ENCODE assay signal across 1 cellular context in the genomic region with DNA sequence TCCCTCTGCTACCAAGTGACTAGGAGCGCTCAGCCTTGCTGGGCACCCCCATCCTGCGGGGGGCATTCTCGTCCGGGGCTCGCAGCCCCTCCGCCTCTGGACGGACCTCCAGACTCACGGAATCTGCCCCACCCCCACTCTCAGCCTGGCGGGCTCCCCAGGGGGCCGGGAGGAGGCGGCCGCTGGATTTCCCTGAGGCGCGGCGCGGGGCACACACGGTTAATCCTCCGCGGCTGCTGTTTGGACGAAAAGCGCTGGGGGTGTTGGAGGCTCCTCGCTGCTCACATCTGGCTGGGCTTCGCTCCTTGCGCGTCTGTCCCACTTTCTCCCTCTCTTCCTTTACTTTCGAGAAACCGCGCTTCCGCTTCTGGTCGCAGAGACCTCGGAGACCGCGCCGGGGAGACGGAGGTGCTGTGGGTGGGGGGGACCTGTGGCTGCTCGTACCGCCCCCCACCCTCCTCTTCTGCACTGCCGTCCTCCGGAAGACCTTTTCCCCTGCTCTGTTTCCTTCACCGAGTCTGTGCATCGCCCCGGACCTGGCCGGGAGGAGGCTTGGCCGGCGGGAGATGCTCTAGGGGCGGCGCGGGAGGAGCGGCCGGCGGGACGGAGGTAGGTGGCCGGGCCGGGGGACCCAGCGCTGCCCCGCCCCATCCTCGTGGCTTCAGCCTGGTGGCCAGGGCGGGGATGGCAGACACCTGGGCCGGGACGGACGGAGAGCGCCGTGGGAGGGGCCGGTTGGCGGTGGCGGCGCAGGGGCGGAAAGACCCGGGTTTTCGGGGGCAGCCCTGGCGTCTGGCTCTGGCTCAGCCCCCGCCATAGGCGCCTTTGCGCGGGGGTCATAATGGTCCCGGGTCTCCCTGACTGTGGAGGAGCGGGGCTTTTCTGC.
TF ChIP-seq lines count a peak whose summit lies in the region.

A gene with protein sequence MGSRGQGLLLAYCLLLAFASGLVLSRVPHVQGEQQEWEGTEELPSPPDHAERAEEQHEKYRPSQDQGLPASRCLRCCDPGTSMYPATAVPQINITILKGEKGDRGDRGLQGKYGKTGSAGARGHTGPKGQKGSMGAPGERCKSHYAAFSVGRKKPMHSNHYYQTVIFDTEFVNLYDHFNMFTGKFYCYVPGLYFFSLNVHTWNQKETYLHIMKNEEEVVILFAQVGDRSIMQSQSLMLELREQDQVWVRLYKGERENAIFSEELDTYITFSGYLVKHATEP (plus strand): TSS at position 284 of the 886 bp plus-strand sequence. CDS start 19,800 bp downstream, outside the sequence.

TF ChIP-seq in HepG2, 621 proteins besides CTCF, POLR2A, EP300 and RAD21 (continued from another document and continues in another):
- TF ChIP-seq, protein P1, sequence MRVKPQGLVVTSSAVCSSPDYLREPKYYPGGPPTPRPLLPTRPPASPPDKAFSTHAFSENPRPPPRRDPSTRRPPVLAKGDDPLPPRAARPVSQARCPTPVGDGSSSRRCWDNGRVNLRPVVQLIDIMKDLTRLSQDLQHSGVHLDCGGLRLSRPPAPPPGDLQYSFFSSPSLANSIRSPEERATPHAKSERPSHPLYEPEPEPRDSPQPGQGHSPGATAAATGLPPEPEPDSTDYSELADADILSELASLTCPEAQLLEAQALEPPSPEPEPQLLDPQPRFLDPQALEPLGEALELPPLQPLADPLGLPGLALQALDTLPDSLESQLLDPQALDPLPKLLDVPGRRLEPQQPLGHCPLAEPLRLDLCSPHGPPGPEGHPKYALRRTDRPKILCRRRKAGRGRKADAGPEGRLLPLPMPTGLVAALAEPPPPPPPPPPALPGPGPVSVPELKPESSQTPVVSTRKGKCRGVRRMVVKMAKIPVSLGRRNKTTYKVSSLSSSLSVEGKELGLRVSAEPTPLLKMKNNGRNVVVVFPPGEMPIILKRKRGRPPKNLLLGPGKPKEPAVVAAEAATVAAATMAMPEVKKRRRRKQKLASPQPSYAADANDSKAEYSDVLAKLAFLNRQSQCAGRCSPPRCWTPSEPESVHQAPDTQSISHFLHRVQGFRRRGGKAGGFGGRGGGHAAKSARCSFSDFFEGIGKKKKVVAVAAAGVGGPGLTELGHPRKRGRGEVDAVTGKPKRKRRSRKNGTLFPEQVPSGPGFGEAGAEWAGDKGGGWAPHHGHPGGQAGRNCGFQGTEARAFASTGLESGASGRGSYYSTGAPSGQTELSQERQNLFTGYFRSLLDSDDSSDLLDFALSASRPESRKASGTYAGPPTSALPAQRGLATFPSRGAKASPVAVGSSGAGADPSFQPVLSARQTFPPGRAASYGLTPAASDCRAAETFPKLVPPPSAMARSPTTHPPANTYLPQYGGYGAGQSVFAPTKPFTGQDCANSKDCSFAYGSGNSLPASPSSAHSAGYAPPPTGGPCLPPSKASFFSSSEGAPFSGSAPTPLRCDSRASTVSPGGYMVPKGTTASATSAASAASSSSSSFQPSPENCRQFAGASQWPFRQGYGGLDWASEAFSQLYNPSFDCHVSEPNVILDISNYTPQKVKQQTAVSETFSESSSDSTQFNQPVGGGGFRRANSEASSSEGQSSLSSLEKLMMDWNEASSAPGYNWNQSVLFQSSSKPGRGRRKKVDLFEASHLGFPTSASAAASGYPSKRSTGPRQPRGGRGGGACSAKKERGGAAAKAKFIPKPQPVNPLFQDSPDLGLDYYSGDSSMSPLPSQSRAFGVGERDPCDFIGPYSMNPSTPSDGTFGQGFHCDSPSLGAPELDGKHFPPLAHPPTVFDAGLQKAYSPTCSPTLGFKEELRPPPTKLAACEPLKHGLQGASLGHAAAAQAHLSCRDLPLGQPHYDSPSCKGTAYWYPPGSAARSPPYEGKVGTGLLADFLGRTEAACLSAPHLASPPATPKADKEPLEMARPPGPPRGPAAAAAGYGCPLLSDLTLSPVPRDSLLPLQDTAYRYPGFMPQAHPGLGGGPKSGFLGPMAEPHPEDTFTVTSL (CRISPR knock-in tag; IDR thresholded peaks at IDR 0.05; ENCODE audit: borderline replicate concordance) = no peak
- TF ChIP-seq, protein P2, sequence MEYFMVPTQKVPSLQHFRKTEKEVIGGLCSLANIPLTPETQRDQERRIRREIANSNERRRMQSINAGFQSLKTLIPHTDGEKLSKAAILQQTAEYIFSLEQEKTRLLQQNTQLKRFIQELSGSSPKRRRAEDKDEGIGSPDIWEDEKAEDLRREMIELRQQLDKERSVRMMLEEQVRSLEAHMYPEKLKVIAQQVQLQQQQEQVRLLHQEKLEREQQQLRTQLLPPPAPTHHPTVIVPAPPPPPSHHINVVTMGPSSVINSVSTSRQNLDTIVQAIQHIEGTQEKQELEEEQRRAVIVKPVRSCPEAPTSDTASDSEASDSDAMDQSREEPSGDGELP (IDR thresholded peaks at IDR 0.05; ENCODE audit: borderline replicate concordance, low read depth) = no peak
- TF ChIP-seq ZNF350 (CRISPR knock-in tag; IDR thresholded peaks at IDR 0.05; ENCODE audit: borderline replicate concordance, low read depth) (no peak), ZSCAN20 (CRISPR knock-in tag; IDR thresholded peaks at IDR 0.05; ENCODE audit: borderline replicate concordance) (no peak), ZFY (CRISPR knock-in tag; IDR thresholded peaks at IDR 0.05) (peak; percentile 21; the same call in 1 of the 2 replicates), KLF16 (CRISPR knock-in tag; IDR thresholded peaks at IDR 0.05) (no peak), TMF1 (CRISPR knock-in tag; IDR thresholded peaks at IDR 0.05; ENCODE audit: low read depth) (peak; percentile 46; the same call in 1 of the 2 replicates), SP2 (CRISPR knock-in tag; IDR thresholded peaks at IDR 0.05) (no peak), TSC22D2 (CRISPR knock-in tag; IDR thresholded peaks at IDR 0.05; ENCODE audit: borderline replicate concordance) (no peak), DNMT1 (CRISPR knock-in tag; IDR thresholded peaks at IDR 0.05) (0 out of 2 replicates have a peak, but pooled peaks have one; percentile 45), PHB2 (IDR thresholded peaks at IDR 0.05; ENCODE audit: partially characterized antibody) (no peak), GLI4 (CRISPR knock-in tag; IDR thresholded peaks at IDR 0.05; ENCODE audit: borderline replicate concordance) (no peak), ZNF253 (CRISPR knock-in tag; IDR thresholded peaks at IDR 0.05; ENCODE audit: borderline replicate concordance) (no peak), NR2C2 (CRISPR knock-in tag; IDR thresholded peaks at IDR 0.05; ENCODE audit: borderline replicate concordance) (no peak), ZNF205 (CRISPR knock-in tag; IDR thresholded peaks at IDR 0.05) (no peak), ZNF775 (CRISPR knock-in tag; IDR thresholded peaks at IDR 0.05; ENCODE audit: borderline replicate concordance) (no peak), BCL6 (CRISPR knock-in tag; IDR thresholded peaks at IDR 0.05) (no peak), NFIC (IDR thresholded peaks at IDR 0.05; ENCODE audit: low read length) (no peak), ZNF737 (CRISPR knock-in tag; IDR thresholded peaks at IDR 0.05; ENCODE audit: borderline replicate concordance) (no peak), TBX2 (CRISPR knock-in tag; IDR thresholded peaks at IDR 0.05; ENCODE audit: borderline replicate concordance) (peak; percentile 41; the same call in 1 of the 2 replicates), FOXC1 (CRISPR knock-in tag; IDR thresholded peaks at IDR 0.05; ENCODE audit: borderline replicate concordance) (no peak), KLF13 (CRISPR knock-in tag; IDR thresholded peaks at IDR 0.05) (no peak), ZNF550 (CRISPR knock-in tag; IDR thresholded peaks at IDR 0.05; ENCODE audit: borderline replicate concordance) (peak; percentile 41; the same call in 1 of the 2 replicates), RFX5 (IDR thresholded peaks at IDR 0.05; ENCODE audit: low read depth, low read length) (no peak), SRSF1 (optimal IDR thresholded peaks at IDR 0.05; ENCODE audit: low read depth, low read length) (peak; percentile 37), CHD2 (IDR thresholded peaks at IDR 0.05; ENCODE audit: low read depth, low read length) (no peak), ZNF615 (CRISPR knock-in tag; IDR thresholded peaks at IDR 0.05; ENCODE audit: borderline replicate concordance) (no peak), RARG (CRISPR knock-in tag; IDR thresholded peaks at IDR 0.05; ENCODE audit: low read depth) (no peak), MEF2D (CRISPR knock-in tag; IDR thresholded peaks at IDR 0.05) (no peak)
- TF ChIP-seq, protein P3, sequence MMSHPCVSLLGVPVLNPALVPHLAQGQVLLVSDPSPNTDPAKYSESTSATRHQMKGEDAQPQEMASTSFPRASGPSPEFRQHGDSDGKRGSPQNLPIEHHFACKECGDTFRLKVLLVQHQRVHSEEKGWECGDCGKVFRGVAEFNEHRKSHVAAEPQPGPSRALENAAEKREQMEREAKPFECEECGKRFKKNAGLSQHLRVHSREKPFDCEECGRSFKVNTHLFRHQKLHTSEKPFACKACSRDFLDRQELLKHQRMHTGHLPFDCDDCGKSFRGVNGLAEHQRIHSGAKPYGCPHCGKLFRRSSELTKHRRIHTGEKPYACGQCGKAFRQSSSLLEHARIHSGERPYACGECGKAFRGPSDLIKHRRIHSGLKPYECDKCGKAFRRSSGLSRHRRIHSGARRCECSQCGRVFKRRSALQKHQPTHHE (CRISPR knock-in tag; IDR thresholded peaks at IDR 0.05; ENCODE audit: borderline replicate concordance) = no peak
- TF ChIP-seq, protein P4, sequence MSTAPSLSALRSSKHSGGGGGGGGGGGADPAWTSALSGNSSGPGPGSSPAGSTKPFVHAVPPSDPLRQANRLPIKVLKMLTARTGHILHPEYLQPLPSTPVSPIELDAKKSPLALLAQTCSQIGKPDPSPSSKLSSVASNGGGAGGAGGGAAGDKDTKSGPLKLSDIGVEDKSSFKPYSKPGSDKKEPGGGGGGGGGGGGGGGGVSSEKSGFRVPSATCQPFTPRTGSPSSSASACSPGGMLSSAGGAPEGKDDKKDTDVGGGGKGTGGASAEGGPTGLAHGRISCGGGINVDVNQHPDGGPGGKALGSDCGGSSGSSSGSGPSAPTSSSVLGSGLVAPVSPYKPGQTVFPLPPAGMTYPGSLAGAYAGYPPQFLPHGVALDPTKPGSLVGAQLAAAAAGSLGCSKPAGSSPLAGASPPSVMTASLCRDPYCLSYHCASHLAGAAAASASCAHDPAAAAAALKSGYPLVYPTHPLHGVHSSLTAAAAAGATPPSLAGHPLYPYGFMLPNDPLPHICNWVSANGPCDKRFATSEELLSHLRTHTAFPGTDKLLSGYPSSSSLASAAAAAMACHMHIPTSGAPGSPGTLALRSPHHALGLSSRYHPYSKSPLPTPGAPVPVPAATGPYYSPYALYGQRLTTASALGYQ (CRISPR knock-in tag; IDR thresholded peaks at IDR 0.05) = 0 out of 2 replicates have a peak, but pooled peaks have one; percentile 14
- TF ChIP-seq, protein P5, sequence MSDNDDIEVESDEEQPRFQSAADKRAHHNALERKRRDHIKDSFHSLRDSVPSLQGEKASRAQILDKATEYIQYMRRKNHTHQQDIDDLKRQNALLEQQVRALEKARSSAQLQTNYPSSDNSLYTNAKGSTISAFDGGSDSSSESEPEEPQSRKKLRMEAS (IDR thresholded peaks at IDR 0.05) = peak; percentile 61
- TF ChIP-seq, protein P6, sequence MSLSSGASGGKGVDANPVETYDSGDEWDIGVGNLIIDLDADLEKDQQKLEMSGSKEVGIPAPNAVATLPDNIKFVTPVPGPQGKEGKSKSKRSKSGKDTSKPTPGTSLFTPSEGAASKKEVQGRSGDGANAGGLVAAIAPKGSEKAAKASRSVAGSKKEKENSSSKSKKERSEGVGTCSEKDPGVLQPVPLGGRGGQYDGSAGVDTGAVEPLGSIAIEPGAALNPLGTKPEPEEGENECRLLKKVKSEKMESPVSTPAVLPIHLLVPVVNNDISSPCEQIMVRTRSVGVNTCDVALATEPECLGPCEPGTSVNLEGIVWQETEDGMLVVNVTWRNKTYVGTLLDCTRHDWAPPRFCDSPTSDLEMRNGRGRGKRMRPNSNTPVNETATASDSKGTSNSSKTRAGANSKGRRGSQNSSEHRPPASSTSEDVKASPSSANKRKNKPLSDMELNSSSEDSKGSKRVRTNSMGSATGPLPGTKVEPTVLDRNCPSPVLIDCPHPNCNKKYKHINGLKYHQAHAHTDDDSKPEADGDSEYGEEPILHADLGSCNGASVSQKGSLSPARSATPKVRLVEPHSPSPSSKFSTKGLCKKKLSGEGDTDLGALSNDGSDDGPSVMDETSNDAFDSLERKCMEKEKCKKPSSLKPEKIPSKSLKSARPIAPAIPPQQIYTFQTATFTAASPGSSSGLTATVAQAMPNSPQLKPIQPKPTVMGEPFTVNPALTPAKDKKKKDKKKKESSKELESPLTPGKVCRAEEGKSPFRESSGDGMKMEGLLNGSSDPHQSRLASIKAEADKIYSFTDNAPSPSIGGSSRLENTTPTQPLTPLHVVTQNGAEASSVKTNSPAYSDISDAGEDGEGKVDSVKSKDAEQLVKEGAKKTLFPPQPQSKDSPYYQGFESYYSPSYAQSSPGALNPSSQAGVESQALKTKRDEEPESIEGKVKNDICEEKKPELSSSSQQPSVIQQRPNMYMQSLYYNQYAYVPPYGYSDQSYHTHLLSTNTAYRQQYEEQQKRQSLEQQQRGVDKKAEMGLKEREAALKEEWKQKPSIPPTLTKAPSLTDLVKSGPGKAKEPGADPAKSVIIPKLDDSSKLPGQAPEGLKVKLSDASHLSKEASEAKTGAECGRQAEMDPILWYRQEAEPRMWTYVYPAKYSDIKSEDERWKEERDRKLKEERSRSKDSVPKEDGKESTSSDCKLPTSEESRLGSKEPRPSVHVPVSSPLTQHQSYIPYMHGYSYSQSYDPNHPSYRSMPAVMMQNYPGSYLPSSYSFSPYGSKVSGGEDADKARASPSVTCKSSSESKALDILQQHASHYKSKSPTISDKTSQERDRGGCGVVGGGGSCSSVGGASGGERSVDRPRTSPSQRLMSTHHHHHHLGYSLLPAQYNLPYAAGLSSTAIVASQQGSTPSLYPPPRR (CRISPR knock-in tag; IDR thresholded peaks at IDR 0.05; ENCODE audit: borderline replicate concordance) = no peak
- TF ChIP-seq, protein P7, sequence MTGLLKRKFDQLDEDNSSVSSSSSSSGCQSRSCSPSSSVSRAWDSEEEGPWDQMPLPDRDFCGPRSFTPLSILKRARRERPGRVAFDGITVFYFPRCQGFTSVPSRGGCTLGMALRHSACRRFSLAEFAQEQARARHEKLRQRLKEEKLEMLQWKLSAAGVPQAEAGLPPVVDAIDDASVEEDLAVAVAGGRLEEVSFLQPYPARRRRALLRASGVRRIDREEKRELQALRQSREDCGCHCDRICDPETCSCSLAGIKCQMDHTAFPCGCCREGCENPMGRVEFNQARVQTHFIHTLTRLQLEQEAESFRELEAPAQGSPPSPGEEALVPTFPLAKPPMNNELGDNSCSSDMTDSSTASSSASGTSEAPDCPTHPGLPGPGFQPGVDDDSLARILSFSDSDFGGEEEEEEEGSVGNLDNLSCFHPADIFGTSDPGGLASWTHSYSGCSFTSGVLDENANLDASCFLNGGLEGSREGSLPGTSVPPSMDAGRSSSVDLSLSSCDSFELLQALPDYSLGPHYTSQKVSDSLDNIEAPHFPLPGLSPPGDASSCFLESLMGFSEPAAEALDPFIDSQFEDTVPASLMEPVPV (CRISPR knock-in tag; IDR thresholded peaks at IDR 0.05) = peak; percentile 74; the same call in 1 of the 2 replicates
- TF ChIP-seq, protein P8, sequence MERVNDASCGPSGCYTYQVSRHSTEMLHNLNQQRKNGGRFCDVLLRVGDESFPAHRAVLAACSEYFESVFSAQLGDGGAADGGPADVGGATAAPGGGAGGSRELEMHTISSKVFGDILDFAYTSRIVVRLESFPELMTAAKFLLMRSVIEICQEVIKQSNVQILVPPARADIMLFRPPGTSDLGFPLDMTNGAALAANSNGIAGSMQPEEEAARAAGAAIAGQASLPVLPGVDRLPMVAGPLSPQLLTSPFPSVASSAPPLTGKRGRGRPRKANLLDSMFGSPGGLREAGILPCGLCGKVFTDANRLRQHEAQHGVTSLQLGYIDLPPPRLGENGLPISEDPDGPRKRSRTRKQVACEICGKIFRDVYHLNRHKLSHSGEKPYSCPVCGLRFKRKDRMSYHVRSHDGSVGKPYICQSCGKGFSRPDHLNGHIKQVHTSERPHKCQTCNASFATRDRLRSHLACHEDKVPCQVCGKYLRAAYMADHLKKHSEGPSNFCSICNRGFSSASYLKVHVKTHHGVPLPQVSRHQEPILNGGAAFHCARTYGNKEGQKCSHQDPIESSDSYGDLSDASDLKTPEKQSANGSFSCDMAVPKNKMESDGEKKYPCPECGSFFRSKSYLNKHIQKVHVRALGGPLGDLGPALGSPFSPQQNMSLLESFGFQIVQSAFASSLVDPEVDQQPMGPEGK (CRISPR knock-in tag; IDR thresholded peaks at IDR 0.05) = peak; percentile 63
